Comparison of ENCODE assay signal across 1 cellular context in the genomic region with DNA sequence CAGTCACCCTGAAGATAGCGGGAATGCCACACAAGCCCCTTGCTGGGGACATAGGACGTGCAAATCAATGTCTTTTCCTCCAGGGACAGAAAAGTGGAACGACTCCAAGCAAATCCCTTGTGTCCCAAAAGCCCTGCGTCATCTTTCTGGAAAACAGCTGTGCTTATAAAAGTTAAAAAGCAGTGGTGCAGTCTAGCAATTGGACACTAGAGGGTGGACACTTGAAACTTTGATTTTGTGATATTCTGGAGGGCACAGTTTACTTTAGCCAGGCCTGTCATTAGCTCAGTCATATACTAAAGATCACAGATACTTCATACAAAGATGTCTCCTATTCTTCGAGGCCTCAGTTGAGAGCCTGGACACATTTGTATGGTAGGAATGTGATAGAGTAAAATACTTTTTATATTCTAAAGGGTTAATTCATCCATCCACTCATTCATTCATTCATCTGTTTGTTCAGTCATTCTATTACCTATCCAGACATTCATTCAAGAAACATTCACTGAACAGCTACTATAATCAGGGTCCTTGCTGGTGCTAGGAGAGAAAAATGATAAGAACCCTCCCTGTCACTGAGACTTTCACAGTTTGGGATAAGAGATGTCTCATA.
TF ChIP-seq lines count a peak whose summit lies in the region.

No MANE protein-coding gene starts in this region.

TF ChIP-seq in IMR-90, 13 proteins besides CTCF, POLR2A, EP300 and RAD21 (continued from another document):
- no peak for TF ChIP-seq ELK1 (IDR thresholded peaks at IDR 0.05; ENCODE audit: borderline replicate concordance, low read depth, low read length)
- TF ChIP-seq CHD1 (IDR thresholded peaks at IDR 0.05; ENCODE audit: low read depth, low read length) = no peak
- TF ChIP-seq MAFK (IDR thresholded peaks at IDR 0.05; ENCODE audit: low read depth, low read length) = no peak
- TF ChIP-seq SMC3 (IDR thresholded peaks at IDR 0.05; ENCODE audit: low read depth, low read length) = no peak
